Comparison of ENCODE assay signal across 21 cellular contexts in genomic region chr13:20446405-20446804, GRCh38.
"Had no signal": no experiment of that assay in that cellular context is flagged by ENCODE, and none has a peak within 500 bp of the region (broad histone marks: within the 10 kb centered on the region; RNA-seq: fewer than 3 reads in every experiment).

No MANE protein-coding gene starts in this region.

- H3K36me3 ChIP-seq: gastroesophageal sphincter, lower lobe of right lung, pancreas, sigmoid colon, stomach, thoracic aorta, transverse colon had no signal

- DNase-seq: central memory CD4-positive, alpha-beta T cell; effector CD4-positive, alpha-beta T cell; endodermal cell; glutamatergic neuron; lower lobe of right lung; natural killer cell; pancreas; retina; sigmoid colon; stimulated activated CD4-positive, alpha-beta T cell treated with anti-CD3 and anti-CD28 coated beads, Interleukin-2, amount 100 ng/mL, for 24 hours; stimulated activated CD4-positive, alpha-beta T cell treated with anti-CD3 and anti-CD28 coated beads, Interleukin-4, amount 100 ng/mL, for 4 hours; stimulated activated naive CD4-positive, alpha-beta T cell; stomach; substantia nigra; transverse colon had no signal

- H3K4me3 ChIP-seq: coronary artery, gastroesophageal sphincter, hepatocyte, lower lobe of right lung, pancreas, sigmoid colon, skin epidermis, stomach, thoracic aorta, transverse colon had no signal

- FAIRE-seq: endothelial cell of umbilical vein, pancreas had no signal

- H3K27me3 ChIP-seq: gastroesophageal sphincter, hepatocyte, pancreas, sigmoid colon, stomach, transverse colon had no signal

- H3K9me3 ChIP-seq: pancreas had no signal

- ATAC-seq: gastroesophageal sphincter, lower lobe of right lung, natural killer cell, pancreas had no signal

- H3K27ac ChIP-seq: coronary artery, gastroesophageal sphincter, hepatocyte, lower lobe of right lung, pancreas, sigmoid colon, skin epidermis, stomach, thoracic aorta, transverse colon had no signal

- H3K4me1 ChIP-seq: gastroesophageal sphincter, lower lobe of right lung, pancreas, sigmoid colon had no signal
